In genomic region chr3:47804571-47804970, GRCh38 we compare ENCODE assay signal across 2 cellular contexts.
TF ChIP-seq lines count a peak whose summit lies in the region.

No MANE protein-coding gene starts in this region.

TF ChIP-seq in GM12878, 131 proteins besides CTCF, POLR2A, EP300 and RAD21:
- TF ChIP-seq ATF7 (IDR thresholded peaks at IDR 0.05; ENCODE audit: low read depth) (no peak), NFXL1 (IDR thresholded peaks at IDR 0.05; ENCODE audit: borderline replicate concordance) (no peak), HDGF (IDR thresholded peaks at IDR 0.05) (no peak), E4F1 (IDR thresholded peaks at IDR 0.05; ENCODE audit: borderline replicate concordance, partially characterized antibody) (no peak), STAT1 (conservative IDR thresholded peaks at IDR 0.05) (no peak), RCOR1 (conservative IDR thresholded peaks at IDR 0.05; ENCODE audit: low read depth, low read length) (no peak), FOS (IDR thresholded peaks at IDR 0.05; ENCODE audit: borderline replicate concordance, extremely low read depth, insufficient read length) (no peak), ZNF592 (IDR thresholded peaks at IDR 0.05) (no peak), TCF12 (IDR thresholded peaks at IDR 0.05; ENCODE audit: low read depth, low read length) (no peak), BMI1 (IDR thresholded peaks at IDR 0.05; ENCODE audit: borderline replicate concordance) (no peak), MTA2 (IDR thresholded peaks at IDR 0.05; ENCODE audit: low read depth) (no peak), NFYA (IDR thresholded peaks at IDR 0.05; ENCODE audit: borderline replicate concordance, low read depth, low read length) (no peak), NFIC (IDR thresholded peaks at IDR 0.05; ENCODE audit: low read depth, low read length) (no peak), POLR2AphosphoS2 (IDR thresholded peaks at IDR 0.05; ENCODE audit: low read depth, low read length) (no peak), SMC3 (IDR thresholded peaks at IDR 0.05; ENCODE audit: borderline replicate concordance, low read length) (no peak), ATF2 (IDR thresholded peaks at IDR 0.05; ENCODE audit: low read length) (no peak), HSF1 (IDR thresholded peaks at IDR 0.05; ENCODE audit: low read depth, low read length) (no peak), SIX5 (IDR thresholded peaks at IDR 0.05; ENCODE audit: low read depth, low read length, severe bottlenecking) (no peak)

TF ChIP-seq in neural cell, 6 proteins besides CTCF, POLR2A, EP300 and RAD21:
- TF ChIP-seq REST (IDR thresholded peaks at IDR 0.05; ENCODE audit: borderline replicate concordance), result no peak
- TF ChIP-seq TAF1 (IDR thresholded peaks at IDR 0.05; ENCODE audit: low read depth), result no peak
- TF ChIP-seq SMC3 (conservative IDR thresholded peaks at IDR 0.05; ENCODE audit: poor library complexity), result no peak
- TF ChIP-seq POLR2AphosphoS5 (IDR thresholded peaks at IDR 0.05), result no peak
- TF ChIP-seq EZH2 (IDR thresholded peaks at IDR 0.05; ENCODE audit: borderline replicate concordance, insufficient read depth, low read length, poor library complexity, severe bottlenecking), result no peak
- no peak for TF ChIP-seq MXI1 (conservative IDR thresholded peaks at IDR 0.05; ENCODE audit: poor library complexity, severe bottlenecking)
